ENCODE assay signal across 19 cellular contexts in genomic region chr13:36788276-36788675, GRCh38. TPM values are rescaled to one million over a fixed set of nuclear protein-coding genes. Genes with fewer than 3 reads are reported as not detected.
DNase-seq lines count a peak whose midpoint lies in the region; ATAC-seq and TF ChIP-seq lines count a peak whose summit lies in the region.
"Had no signal": no experiment of that assay in that cellular context is flagged by ENCODE, and none has a peak within 500 bp of the region (broad histone marks: within the 10 kb centered on the region; RNA-seq: fewer than 3 reads in every experiment).

No MANE protein-coding gene starts in this region.

- H3K27me3 ChIP-seq in smooth muscle cell (ENCODE audit: low read depth) = no peaks in the 10 kb centered on the region
- H3K27me3 ChIP-seq: gastroesophageal sphincter, pancreas, tibial artery had no signal

- peak overlapping the region; percentile 32 for H3K27ac ChIP-seq in epithelial cell of prostate
- no peak overlapping the region for H3K27ac ChIP-seq in smooth muscle cell (ENCODE audit: low read depth)
- H3K27ac ChIP-seq: coronary artery, gastroesophageal sphincter, pancreas, tibial artery had no signal

- H3K9me3 ChIP-seq in smooth muscle cell (replicated peaks; ENCODE audit: low read depth) = no peaks in the 10 kb centered on the region
- H3K9me3 ChIP-seq: gastroesophageal sphincter, pancreas, tibial artery had no signal

- no peak overlapping the region for H2AFZ ChIP-seq in smooth muscle cell (ENCODE audit: low read depth)

- ATAC-seq in omental fat pad (ENCODE audit: low FRiP score) (peak; percentile 80), GM18517 (IDR thresholded peaks at IDR 0.05; ENCODE audit: unreplicated experiment) (no peak)
- ATAC-seq: gastroesophageal sphincter, pancreas had no signal

- TF ChIP-seq CTCF in omental fat pad (IDR thresholded peaks at IDR 0.05) (no peak), smooth muscle cell (IDR thresholded peaks at IDR 0.05; ENCODE audit: borderline replicate concordance, insufficient read depth, poor library complexity, severe bottlenecking) (no peak)

- no peaks in the 10 kb centered on the region for H3F3A ChIP-seq in smooth muscle cell (ENCODE audit: low read depth)

- H3K9ac ChIP-seq in smooth muscle cell (ENCODE audit: low read depth) = no peak overlapping the region

- DNase-seq in EL = peak; percentile 66
- peak; percentile 80 for DNase-seq in M059J (ENCODE audit: low read depth)
- DNase-seq in epithelial cell of prostate (ENCODE audit: low read depth, low spot score) = no peak
- no peak for DNase-seq in omental fat pad (ENCODE audit: low spot score)
- no peak for DNase-seq in NCI-H187 treated with DMSO at 0.1 percent for 48 hours (lab: John Stamatoyannopoulos, UW)
- DNase-seq in smooth muscle cell (lab: John Stamatoyannopoulos, UW; ENCODE audit: unreplicated experiment) = no peak
- DNase-seq in activated effector memory CD4-positive, alpha-beta T cell treated with anti-CD3 and anti-CD28 coated beads, Interleukin-2, amount 50 U/mL, for 16 hours = no peak
- DNase-seq: activated CD4-positive, alpha-beta T cell treated with anti-CD3 and anti-CD28 coated beads for 48 hours; activated naive CD8-positive, alpha-beta T cell treated with anti-CD3 and anti-CD28 coated beads for 36 hours; CD8-positive, alpha-beta memory T cell; NCI-H1417; NCI-H2171; NCI-H526; pancreas; stimulated activated naive CD4-positive, alpha-beta T cell; tibial artery had no signal

- peaks cover 3% of the 10 kb centered on the region for H3K4me1 ChIP-seq in smooth muscle cell (ENCODE audit: low read depth)
- H3K4me1 ChIP-seq: gastroesophageal sphincter, pancreas, tibial artery had no signal

- H3K4me2 ChIP-seq in smooth muscle cell = no peak overlapping the region

- no peaks in the 10 kb centered on the region for H3K79me2 ChIP-seq in smooth muscle cell (ENCODE audit: low read depth)

- no peaks in the 10 kb centered on the region for H3K36me3 ChIP-seq in smooth muscle cell (ENCODE audit: low read depth)
- H3K36me3 ChIP-seq: gastroesophageal sphincter, pancreas, tibial artery had no signal

- 75% methylated on average over 4 of the region's 4 CpGs for WGBS in smooth muscle cell (ENCODE audit: low lambda C conversion rate)

- H3K4me3 ChIP-seq in smooth muscle cell = no peak overlapping the region
- H3K4me3 ChIP-seq: coronary artery, gastroesophageal sphincter, pancreas, tibial artery had no signal

- H4K20me1 ChIP-seq in smooth muscle cell (ENCODE audit: low read depth) = no peaks in the 10 kb centered on the region

RNA-seq across cellular contexts. Expression of gene RFXAP, which starts 30.7 kb away (rescaled TPM):
- total RNA-seq in M059J (2014; rRNA removed; shearing (Covaris generic)) = 0.57 and 1.2 TPM in 2 replicates
- 1 to 10 TPM; 2.2 to 5.2 (median 3.9) TPM for total RNA-seq in omental fat pad
- total RNA-seq in smooth muscle cell = 0.81 and 1.3 TPM in 2 replicates
- 1.7 and 2.9 TPM in 2 replicates for polyA plus RNA-seq in smooth muscle cell

Comparison
In these comparisons a context has a peak if more than half of its experiments do, and no peak if none do; other contexts are left out.
1. DNase-seq: peak in EL (single experiment) and M059J (single experiment); none in epithelial cell of prostate (single experiment), omental fat pad (single experiment), NCI-H187 treated with DMSO at 0.1 percent for 48 hours (single experiment), smooth muscle cell (single experiment) and activated effector memory CD4-positive, alpha-beta T cell treated with anti-CD3 and anti-CD28 coated beads, Interleukin-2, amount 50 U/mL, for 16 hours (single experiment).